In genomic region chr2:85002534-85002933, GRCh38 we compare ENCODE assay signal across 14 cellular contexts.
"Had no signal": no experiment of that assay in that cellular context is flagged by ENCODE, and none has a peak within 500 bp of the region (broad histone marks: within the 10 kb centered on the region; RNA-seq: fewer than 3 reads in every experiment).

No MANE protein-coding gene starts in this region.

- H3K27ac ChIP-seq: ascending aorta, dorsolateral prefrontal cortex, gastroesophageal sphincter, thyroid gland had no signal

- H3K4me2 ChIP-seq: SK-N-SH had no signal

- H3K36me3 ChIP-seq: neutrophil, thyroid gland had no signal

- H3K27ac Mint-ChIP-seq: endodermal cell had no signal

- H3K27me3 Mint-ChIP-seq: activated CD4-positive, alpha-beta memory T cell treated with anti-CD3 and anti-CD28 coated beads for 36 hours; naive thymus-derived CD4-positive, alpha-beta T cell; T-cell had no signal

- H3K4me3 ChIP-seq: ascending aorta, dorsolateral prefrontal cortex, gastroesophageal sphincter, thyroid gland had no signal

- DNase-seq: activated CD4-positive, alpha-beta memory T cell treated with anti-CD3 and anti-CD28 coated beads for 36 hours; dorsolateral prefrontal cortex; endodermal cell; erythroblast; naive thymus-derived CD4-positive, alpha-beta T cell; SK-N-SH; T-cell; T1000; thyroid gland had no signal

- ATAC-seq: activated CD4-positive, CD25-positive, alpha-beta regulatory T cell treated with anti-CD3 and anti-CD28 coated beads, Interleukin-2, amount 50 U/mL, for 24 hours; gastroesophageal sphincter; naive thymus-derived CD4-positive, alpha-beta T cell; stimulated activated effector memory CD8-positive, alpha-beta T cell treated with anti-CD3 and anti-CD28 coated beads, Interleukin-12 subunit alpha, Interleukin-12 subunit beta, amount 100 ng/mL, for 72 hours had no signal

- H3K27me3 ChIP-seq: ascending aorta, dorsolateral prefrontal cortex, gastroesophageal sphincter, neutrophil, thyroid gland had no signal

- H3K4me1 Mint-ChIP-seq: endodermal cell had no signal

- H3K9me3 Mint-ChIP-seq: stimulated activated effector memory CD8-positive, alpha-beta T cell treated with anti-CD3 and anti-CD28 coated beads, Interleukin-12 subunit alpha, Interleukin-12 subunit beta, amount 100 ng/mL, for 72 hours; T-cell had no signal

- H3K9ac ChIP-seq: SK-N-SH had no signal

- H3K4me3 Mint-ChIP-seq: activated CD4-positive, alpha-beta memory T cell treated with anti-CD3 and anti-CD28 coated beads for 36 hours; endodermal cell; naive thymus-derived CD4-positive, alpha-beta T cell; stimulated activated effector memory CD8-positive, alpha-beta T cell treated with anti-CD3 and anti-CD28 coated beads, Interleukin-12 subunit alpha, Interleukin-12 subunit beta, amount 100 ng/mL, for 72 hours; T-cell had no signal

- H3K9me3 ChIP-seq: ascending aorta, gastroesophageal sphincter, neutrophil, SK-N-SH, thyroid gland had no signal
